In genomic region chr15:40511093-40511471, GRCh38 we compare ENCODE assay signal across 8 cellular contexts. TPM values are rescaled to one million over a fixed set of nuclear protein-coding genes. Genes with fewer than 3 reads are reported as not detected.
A peak's percentile ranks its signal among the peaks of the same experiment; 100 is the strongest.
DNase-seq lines count a peak whose midpoint lies in the region; ATAC-seq, FAIRE-seq and TF ChIP-seq lines count a peak whose summit lies in the region.

No MANE protein-coding gene starts in this region.

- peak overlapping the region; percentile 71 for H2AFZ ChIP-seq in astrocyte (ENCODE audit: low read depth, low read length)

- peak overlapping the region; percentile 86 for H3K4me2 ChIP-seq in astrocyte (ENCODE audit: low read length)

- H3K27ac ChIP-seq in astrocyte (ENCODE audit: low read depth, low read length) (no peak overlapping the region), subcutaneous abdominal adipose tissue (ENCODE audit: low read depth, low read length) (no peak overlapping the region)

- TF ChIP-seq CTCF in astrocyte (IDR thresholded peaks at IDR 0.05; ENCODE audit: insufficient read depth, low read depth, low read length): no peak
- TF ChIP-seq CTCF in kidney epithelial cell (IDR thresholded peaks at IDR 0.05; ENCODE audit: insufficient read depth, low read length, poor library complexity, severe bottlenecking): no peak

- peaks cover 47% of the 10 kb centered on the region for H3K27me3 Mint-ChIP-seq in astrocyte (ENCODE audit: low read depth, unreplicated experiment)

- no peaks in the 10 kb centered on the region for H3K36me3 ChIP-seq in astrocyte (ENCODE audit: insufficient read depth, low read length)
- no peaks in the 10 kb centered on the region for H3K36me3 ChIP-seq in kidney epithelial cell (ENCODE audit: control insufficient read depth, insufficient read depth, low read length)
- no peaks in the 10 kb centered on the region for H3K36me3 ChIP-seq in subcutaneous abdominal adipose tissue (ENCODE audit: control insufficient read depth in 5 of 5, insufficient read depth in 5 of 5, low read length in 5 of 5)
- no peaks in the 10 kb centered on the region for H3K36me3 ChIP-seq in HAP-1 (replicated peaks)

- in situ Hi-C loops in HAP-1 (cut with MboI; ENCODE audit: low sequenced_read_pairs): no loop called here

- DNase-seq in astrocyte (ENCODE audit: low read depth) (no peak), kidney epithelial cell (ENCODE audit: low read depth) (no peak), HAP-1 (ENCODE audit: low spot score in 2 of 2) (no peak), GOT3 (lab: John Stamatoyannopoulos, UW) (no peak), COLO668 (lab: John Stamatoyannopoulos, UW; ENCODE audit: unreplicated experiment) (no peak)

- no peak for TF ChIP-seq POLR2A in GM18505 (IDR thresholded peaks at IDR 0.05; ENCODE audit: borderline replicate concordance, extremely low read depth, insufficient read depth, insufficient read length)

- FAIRE-seq in astrocyte (lab: Jason Lieb, UNC): no peak

- no peaks in the 10 kb centered on the region for H3K79me2 ChIP-seq in astrocyte (ENCODE audit: insufficient read depth, low read length)

- H4K20me1 ChIP-seq in astrocyte (ENCODE audit: insufficient read depth, low read length): no peaks in the 10 kb centered on the region

- H3K4me3 Mint-ChIP-seq in astrocyte (ENCODE audit: unreplicated experiment): peak overlapping the region; percentile 79

- no peaks in the 10 kb centered on the region for H3K9me3 Mint-ChIP-seq in astrocyte (ENCODE audit: unreplicated experiment)

- H3K27me3 ChIP-seq in astrocyte (ENCODE audit: insufficient read depth, low read length): peaks cover 31% of the 10 kb centered on the region
- H3K27me3 ChIP-seq in kidney epithelial cell (ENCODE audit: control insufficient read depth, insufficient read depth, low read length): peaks cover 9% of the 10 kb centered on the region
- H3K27me3 ChIP-seq in subcutaneous abdominal adipose tissue (ENCODE audit: control insufficient read depth in 5 of 5, insufficient read depth in 4 of 5, low read length in 5 of 5): peaks cover 0 to 4% (median 0%) of the 10 kb centered on the region in 5 donors
- H3K27me3 ChIP-seq in HAP-1 (ENCODE audit: low read depth): no peaks in the 10 kb centered on the region

- H3K4me1 Mint-ChIP-seq in astrocyte (ENCODE audit: low read depth, unreplicated experiment): peaks cover 8% of the 10 kb centered on the region

- ATAC-seq in GM18505 (IDR thresholded peaks at IDR 0.05; ENCODE audit: unreplicated experiment) (peak; percentile 57), HG03469 (IDR thresholded peaks at IDR 0.05; ENCODE audit: unreplicated experiment) (peak; percentile 33)

- no peaks in the 10 kb centered on the region for H3K9me3 ChIP-seq in astrocyte (ENCODE audit: insufficient read depth, low read depth, low read length)
- H3K9me3 ChIP-seq in subcutaneous abdominal adipose tissue (ENCODE audit: control insufficient read depth in 5 of 5, low read length in 5 of 5): no peaks in the 10 kb centered on the region
- H3K9me3 ChIP-seq in HAP-1: no peaks in the 10 kb centered on the region

- H3K4me3 ChIP-seq in astrocyte (ENCODE audit: insufficient read depth, low read depth, low read length): peak overlapping the region; percentile 48
- H3K4me3 ChIP-seq in kidney epithelial cell (ENCODE audit: low read depth, low read length): peak overlapping the region; percentile 40
- H3K4me3 ChIP-seq in subcutaneous abdominal adipose tissue (ENCODE audit: low read depth in 1 of 5, low read length in 5 of 5): peak overlapping the region; percentile 64 to 75 (median 69)
- H3K4me3 ChIP-seq in HAP-1: no peak overlapping the region

- H3K9ac ChIP-seq in astrocyte (ENCODE audit: low read length) (peak overlapping the region; percentile 26), subcutaneous abdominal adipose tissue (ENCODE audit: low read length in 5 of 5) (peak overlapping the region in 4 of 5 donors; percentile 47 to 71 (median 70))

- H3K4me1 ChIP-seq in astrocyte (ENCODE audit: insufficient read depth, low read length): peaks cover 7% of the 10 kb centered on the region
- peaks cover 0 to 26% (median 23%) of the 10 kb centered on the region in 5 donors for H3K4me1 ChIP-seq in subcutaneous abdominal adipose tissue (ENCODE audit: control insufficient read depth in 5 of 5, insufficient read depth in 5 of 5, low read length in 5 of 5)
- peaks cover 5% of the 10 kb centered on the region for H3K4me1 ChIP-seq in HAP-1

- H3K36me3 Mint-ChIP-seq in astrocyte (ENCODE audit: low read depth, unreplicated experiment): no peaks in the 10 kb centered on the region

- H3K27ac Mint-ChIP-seq in astrocyte (ENCODE audit: unreplicated experiment): no peak overlapping the region

RNA-seq across cellular contexts. Expression of gene CHST14, which starts 40.3 kb away (rescaled TPM):
- total RNA-seq in astrocyte (25.7 and 26.4 TPM in 2 replicates), kidney epithelial cell (24.2 and 25.8 TPM in 2 replicates)

RNA-seq across cellular contexts. Expression of gene CCDC32, which starts 53.8 kb away (rescaled TPM):
- total RNA-seq in astrocyte: 24.3 and 31.4 TPM in 2 replicates
- 23.5 and 39.0 TPM in 2 replicates for total RNA-seq in kidney epithelial cell

RNA-seq across cellular contexts. Expression of gene RPUSD2, which starts 58.0 kb away (rescaled TPM):
- 10.9 and 12.2 TPM in 2 replicates for total RNA-seq in astrocyte
- 17.6 and 18.1 TPM in 2 replicates for total RNA-seq in kidney epithelial cell
